Comparison of ENCODE assay signal across 12 cellular contexts in genomic region chr3:192864943-192865342, GRCh38. TPM values are rescaled to one million over a fixed set of nuclear protein-coding genes. Genes with fewer than 3 reads are reported as not detected.
A peak's percentile ranks its signal among the peaks of the same experiment; 100 is the strongest.
DNase-seq lines count a peak whose midpoint lies in the region; ATAC-seq and TF ChIP-seq lines count a peak whose summit lies in the region.
"Had no signal": no experiment of that assay in that cellular context is flagged by ENCODE, and none has a peak within 500 bp of the region (broad histone marks: within the 10 kb centered on the region; RNA-seq: fewer than 3 reads in every experiment).

No MANE protein-coding gene starts in this region.

- no peak overlapping the region for H3K27ac ChIP-seq in gastroesophageal sphincter
- H3K27ac ChIP-seq: GM23248 had no signal

- H3K4me1 ChIP-seq in gastroesophageal sphincter = peaks cover 0 to 47% (median 5%) of the 10 kb centered on the region in 3 donors

- no peak for TF ChIP-seq POLR2A in gastroesophageal sphincter (IDR thresholded peaks at IDR 0.05)

- H3K27me3 ChIP-seq in GM06990 (replicated peaks; ENCODE audit: control insufficient read depth, insufficient read depth, low read length) (no peaks in the 10 kb centered on the region), gastroesophageal sphincter (no peaks in the 10 kb centered on the region)

- H3K9me3 ChIP-seq in gastroesophageal sphincter = no peaks in the 10 kb centered on the region

- TF ChIP-seq EP300 in gastroesophageal sphincter (IDR thresholded peaks at IDR 0.05) = no peak

- peak; percentile 54 for ATAC-seq in GM19468 (IDR thresholded peaks at IDR 0.05; ENCODE audit: extremely low read depth, unreplicated experiment)
- ATAC-seq in HG03175 (IDR thresholded peaks at IDR 0.05; ENCODE audit: unreplicated experiment) = peak; percentile 79
- ATAC-seq in gastroesophageal sphincter = peak; percentile 78
- ATAC-seq: CD8-positive, alpha-beta T cell had no signal

- DNase-seq in GM06990 (ENCODE audit: extremely low read depth, insufficient read length) = peak; percentile 48
- DNase-seq in KG1 (lab: John Stamatoyannopoulos, UW) = no peak
- DNase-seq in OCI-M1 (lab: John Stamatoyannopoulos, UW) = no peak
- no peak for DNase-seq in stimulated activated CD4-positive, alpha-beta T cell treated with anti-CD3 and anti-CD28 coated beads, Interleukin-15, amount 100 ng/mL, for 24 hours
- no peak for DNase-seq in activated naive CD4-positive, alpha-beta T cell treated with Interleukin-2 at 50 U/mL for 16 hours
- DNase-seq: CD8-positive, alpha-beta T cell; GM23248; NCI-H1092; stimulated activated CD8-positive, alpha-beta memory T cell treated with anti-CD3 and anti-CD28 coated beads, Interleukin-4, amount 100 ng/mL, for 48 hours had no signal

- TF ChIP-seq CTCF in GM06990 (IDR thresholded peaks at IDR 0.05; ENCODE audit: insufficient read depth, low read length, poor library complexity, severe bottlenecking) (no peak), gastroesophageal sphincter (IDR thresholded peaks at IDR 0.05) (no peak)

- 29 to 65% methylated on average over 3 of the region's 3 CpGs for WGBS in gastroesophageal sphincter (ENCODE audit: low coverage in 1 of 2), 2 donors

- no peaks in the 10 kb centered on the region for H3K36me3 ChIP-seq in GM06990 (ENCODE audit: control insufficient read depth, insufficient read depth, low read length)
- no peaks in the 10 kb centered on the region for H3K36me3 ChIP-seq in gastroesophageal sphincter

- H3K4me3 ChIP-seq in GM06990 (replicated peaks; ENCODE audit: low read depth, low read length) = peak overlapping the region; percentile 19; the same call in 1 of the 2 replicates
- H3K4me3 ChIP-seq in gastroesophageal sphincter = no peak overlapping the region
- H3K4me3 ChIP-seq: GM23248 had no signal

RNA-seq across cellular contexts. Expression of gene MB21D2, which starts 52.7 kb away (rescaled TPM):
- total RNA-seq in gastroesophageal sphincter = 10 to 100 TPM in 1 of 4 donors, 1 to 10 TPM in 3; 7.0 to 11.5 (median 9.3) TPM
